In the genomic region with DNA sequence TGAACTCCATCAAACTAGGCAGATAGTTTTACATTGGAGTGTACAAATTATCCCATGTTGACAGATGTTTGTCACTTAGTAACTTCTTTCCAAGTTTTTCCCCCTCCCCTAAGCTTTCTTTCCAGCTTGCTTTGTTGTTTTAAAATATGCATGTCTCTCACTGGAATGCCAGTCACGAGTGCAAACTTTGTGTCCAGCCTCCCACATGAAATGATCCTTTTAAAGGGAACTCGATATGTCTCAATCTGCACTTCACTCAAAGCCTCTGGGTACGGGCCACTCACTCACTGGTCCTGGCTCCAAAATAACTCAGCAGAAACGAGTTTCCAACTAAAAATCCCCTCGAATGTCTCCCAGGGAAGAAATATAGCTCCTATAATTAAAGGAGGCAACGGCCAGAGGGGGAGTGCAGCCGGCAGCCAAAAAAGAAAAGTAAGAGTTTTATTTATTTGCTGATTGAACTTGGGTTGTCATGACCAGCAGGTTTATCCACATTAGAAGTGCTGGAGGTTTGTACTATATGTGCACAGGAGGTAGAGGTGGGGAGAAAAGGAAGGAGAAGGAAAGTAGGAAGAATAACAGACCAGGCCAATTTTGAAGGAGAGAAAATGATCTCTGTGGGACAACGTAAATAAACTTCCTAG, we compare ENCODE assay signal across 16 cellular contexts. TPM values are rescaled to one million over a fixed set of nuclear protein-coding genes. Genes with fewer than 3 reads are reported as not detected.
DNase-seq lines count a peak whose midpoint lies in the region; ATAC-seq and TF ChIP-seq lines count a peak whose summit lies in the region.
"Had no signal": no experiment of that assay in that cellular context is flagged by ENCODE, and none has a peak within 500 bp of the region (broad histone marks: within the 10 kb centered on the region; RNA-seq: fewer than 3 reads in every experiment).

No MANE protein-coding gene starts in this region.

- H3K4me1 ChIP-seq in lower lobe of right lung, result peaks cover 16% of the 10 kb centered on the region
- H3K4me1 ChIP-seq in upper lobe of right lung, result peaks cover 2% of the 10 kb centered on the region
- no peaks in the 10 kb centered on the region for H3K4me1 ChIP-seq in BE2C

- H3K9me3 ChIP-seq in lower lobe of right lung, result no peaks in the 10 kb centered on the region
- H3K9me3 ChIP-seq in upper lobe of right lung, result no peaks in the 10 kb centered on the region
- H3K9me3 ChIP-seq in BE2C, result no peaks in the 10 kb centered on the region
- H3K9me3 ChIP-seq: ascending aorta, left lung had no signal

- in situ Hi-C loops in GM13976 (cut with MboI; ENCODE audit: low sequenced_read_pairs, unreplicated experiment), result no loop called here

- intact Hi-C loops in lower lobe of right lung (cut with DNase I) (loop anchor here (10.0 kb wide), 1 partner anchor 204 kb away; no protein-coding TSS in a partner anchor), upper lobe of right lung (cut with DNase I) (no loop called here)

- no peaks in the 10 kb centered on the region for H3K36me3 ChIP-seq in lower lobe of right lung
- H3K36me3 ChIP-seq in upper lobe of right lung, result no peaks in the 10 kb centered on the region
- no peaks in the 10 kb centered on the region for H3K36me3 ChIP-seq in BE2C
- H3K36me3 ChIP-seq: ascending aorta, left lung had no signal

- H3K27me3 ChIP-seq in lower lobe of right lung (ENCODE audit: low read depth) (peaks cover 100% of the 10 kb centered on the region), upper lobe of right lung (peaks cover 93% of the 10 kb centered on the region), BE2C (no peaks in the 10 kb centered on the region; the same call in 1 of the 2 replicates)

- DNase-seq in NCI-H2171 treated with DMSO at 0.1 percent for 48 hours (lab: John Stamatoyannopoulos, UW) (peak; percentile 2), NCI-H2171 (lab: John Stamatoyannopoulos, UW) (no peak), cerebellar cortex (ENCODE audit: low spot score) (peak; percentile 82), lower lobe of right lung (no peak), upper lobe of right lung (no peak), CD1c-positive myeloid dendritic cell (ENCODE audit: extremely low spot score) (no peak), GM13976 (ENCODE audit: low spot score) (no peak), BE2C (no peak)
- DNase-seq: activated CD4-positive, CD25-positive, alpha-beta regulatory T cell treated with anti-CD3 and anti-CD28 coated beads, Interleukin-2, amount 50 U/mL, for 72 hours; activated naive CD4-positive, alpha-beta T cell; C1 segment of cervical spinal cord; left lung; posterior cingulate gyrus had no signal

- ATAC-seq in lower lobe of right lung (no peak), upper lobe of right lung (no peak)

- no peak for TF ChIP-seq CTCF in lower lobe of right lung (IDR thresholded peaks at IDR 0.05)
- no peak for TF ChIP-seq CTCF in upper lobe of right lung (IDR thresholded peaks at IDR 0.05)
- no peak for TF ChIP-seq CTCF in GM13976 (IDR thresholded peaks at IDR 0.05; ENCODE audit: borderline replicate concordance, control extremely low read depth, extremely low read depth, insufficient read depth, missing control alignments)
- TF ChIP-seq CTCF in BE2C (IDR thresholded peaks at IDR 0.05; ENCODE audit: low read depth, low read length), result no peak

- H3K27ac ChIP-seq in lower lobe of right lung, result peak overlapping the region; percentile 65
- peak overlapping the region; percentile 76 for H3K27ac ChIP-seq in upper lobe of right lung
- H3K27ac ChIP-seq: 22Rv1, ascending aorta had no signal

- H3K4me3 ChIP-seq in lower lobe of right lung, result peak overlapping the region; percentile 30
- H3K4me3 ChIP-seq in upper lobe of right lung, result peak overlapping the region; percentile 42
- no peak overlapping the region for H3K4me3 ChIP-seq in BE2C (ENCODE audit: low read depth, low read length)
- H3K4me3 ChIP-seq: ascending aorta, left lung had no signal

RNA-seq across cellular contexts. Expression of a gene that starts 17.5 kb away (rescaled TPM):
- total RNA-seq in lower lobe of right lung, result 42.6 TPM
- 83.2 TPM for total RNA-seq in upper lobe of right lung
- polyA plus RNA-seq in BE2C (2012; ENCODE audit: insufficient read depth, insufficient read length, low read depth), result 13.1 TPM
- total RNA-seq: T-helper 1 cell treated with Interleukin-12 subunit alpha and Interleukin-12 subunit beta and Interleukin-4 antibody, amounts not matched to agents 30 ng/mL and 1 ng/mL, for 36 hours had no signal

RNA-seq across cellular contexts. Expression of a gene that starts 19.5 kb away (rescaled TPM):
- total RNA-seq in lower lobe of right lung (11.1 TPM), upper lobe of right lung (16.2 TPM)
- 2.7 TPM for polyA plus RNA-seq in BE2C (2012; ENCODE audit: insufficient read depth, insufficient read length, low read depth)
- total RNA-seq: T-helper 1 cell treated with Interleukin-12 subunit alpha and Interleukin-12 subunit beta and Interleukin-4 antibody, amounts not matched to agents 30 ng/mL and 1 ng/mL, for 36 hours had no signal

Comparison
In these comparisons a context has a peak if more than half of its experiments do, and no peak if none do; other contexts are left out.
1. DNase-seq: peak in NCI-H2171 treated with DMSO at 0.1 percent for 48 hours (single experiment) and cerebellar cortex (single experiment); none in NCI-H2171 (single experiment), lower lobe of right lung (single experiment), upper lobe of right lung (single experiment), CD1c-positive myeloid dendritic cell (single experiment), GM13976 (single experiment) and BE2C (single experiment).